Comparison of ENCODE assay signal across 20 cellular contexts in genomic region chr20:20371133-20371532, GRCh38. TPM values are rescaled to one million over a fixed set of nuclear protein-coding genes. Genes with fewer than 3 reads are reported as not detected.
DNase-seq lines count a peak whose midpoint lies in the region; ATAC-seq and TF ChIP-seq lines count a peak whose summit lies in the region.
"Had no signal": no experiment of that assay in that cellular context is flagged by ENCODE, and none has a peak within 500 bp of the region (broad histone marks: within the 10 kb centered on the region; RNA-seq: fewer than 3 reads in every experiment).

No MANE protein-coding gene starts in this region.

- H3K9me3 ChIP-seq in ES-I3 (ENCODE audit: control insufficient read depth, insufficient read depth, low read length) (no peaks in the 10 kb centered on the region), testis (no peaks in the 10 kb centered on the region)
- H3K9me3 ChIP-seq: gastrocnemius medialis, neutrophil, transverse colon had no signal

- H3K4me1 ChIP-seq in ES-I3 (ENCODE audit: insufficient read depth, low read length) (peaks cover 31% of the 10 kb centered on the region), testis (no peaks in the 10 kb centered on the region)

- no peak for TF ChIP-seq CTCF in testis (IDR thresholded peaks at IDR 0.05)

- 36 to 37% methylated on average over 6 of the region's 6 CpGs for WGBS in testis, 2 donors

- intact Hi-C loops in testis (cut with DNase I; ENCODE audit: low total_unique reads): loop anchor here (10.0 kb wide), 1 partner anchor 194 kb away; no protein-coding TSS in a partner anchor

- H3K27ac ChIP-seq in testis: no peak overlapping the region
- H3K27ac ChIP-seq: gastrocnemius medialis, neutrophil, RWPE1, transverse colon had no signal

- ATAC-seq in HG02610 (IDR thresholded peaks at IDR 0.05; ENCODE audit: unreplicated experiment) (no peak), HG03025 (IDR thresholded peaks at IDR 0.05; ENCODE audit: low FRiP score, unreplicated experiment) (no peak)
- ATAC-seq: gastrocnemius medialis; left lobe of liver; stimulated activated naive B cell treated with anti-CD40 and anti-IgM and Interleukin-4, amounts not matched to agents 10 μg/mL and 1 μg/mL and 100 μg/mL, for 72 hours had no signal

- peak in 2 of 3 experiments; percentile 47 to 80 for DNase-seq in NCI-H1417 (lab: John Stamatoyannopoulos, UW)
- DNase-seq in NCI-H1417 treated with DMSO at 0.1 percent for 48 hours (lab: John Stamatoyannopoulos, UW): no peak
- peak; percentile 66 for DNase-seq in NCI-H2171 (lab: John Stamatoyannopoulos, UW)
- DNase-seq in cerebellar cortex (ENCODE audit: low spot score): peak; percentile 55
- no peak for DNase-seq in testis
- DNase-seq: activated CD4-positive, alpha-beta T cell treated with anti-CD3 and anti-CD28 coated beads for 1 hour; activated naive CD4-positive, alpha-beta T cell treated with anti-CD3 and anti-CD28 coated beads, Interleukin-2, amount 50 U/mL, for 16 hours; gastrocnemius medialis; midbrain; NCI-H2029; stimulated activated naive B cell treated with anti-CD40 and anti-IgM and Interleukin-4, amounts not matched to agents 10 μg/mL and 1 μg/mL and 100 μg/mL, for 72 hours; transverse colon had no signal

- no peaks in the 10 kb centered on the region for H3K36me3 ChIP-seq in ES-I3 (ENCODE audit: insufficient read depth, low read length)
- no peaks in the 10 kb centered on the region for H3K36me3 ChIP-seq in testis (ENCODE audit: low read depth, missing control alignments)
- H3K36me3 ChIP-seq: gastrocnemius medialis, neutrophil, transverse colon had no signal

- no peak for TF ChIP-seq POLR2A in testis (IDR thresholded peaks at IDR 0.05)

- no peak overlapping the region for H3K4me3 ChIP-seq in testis
- H3K4me3 ChIP-seq: gastrocnemius medialis, transverse colon had no signal

- H3K27me3 ChIP-seq in testis: peaks cover 3% of the 10 kb centered on the region

- peak overlapping the region; percentile 40 for H3K9ac ChIP-seq in ES-I3 (ENCODE audit: low read depth, low read length)

RNA-seq across cellular contexts. Expression of gene INSM1, which starts 3.2 kb away (rescaled TPM):
- total RNA-seq in testis: 1 to 10 TPM; 2.7 to 2.8 TPM
- 0.84 TPM for polyA plus RNA-seq in testis (ENCODE audit: insufficient read depth, low read depth, low replicate concordance)
- total RNA-seq: epithelial cell of proximal tubule, gastrocnemius medialis, left lobe of liver had no signal
- polyA plus RNA-seq: BJ had no signal

Comparison
In these comparisons a context has a peak if more than half of its experiments do, and no peak if none do; other contexts are left out.
1. DNase-seq: peak in NCI-H1417 (2 of 3), NCI-H2171 (single experiment) and cerebellar cortex (single experiment); none in NCI-H1417 treated with DMSO at 0.1 percent for 48 hours (single experiment) and testis (single experiment).